8 cellular contexts compared by ENCODE assay signal in genomic region chrX:39577976-39578962, GRCh38.
DNase-seq lines count a peak whose midpoint lies in the region; ATAC-seq and TF ChIP-seq lines count a peak whose summit lies in the region.

No MANE protein-coding gene starts in this region.

- no peaks in the 10 kb centered on the region for H3K9me3 Mint-ChIP-seq in activated naive CD4-positive, alpha-beta T cell treated with anti-CD3 and anti-CD28 coated beads for 36 hours

- peak; percentile 96 for ATAC-seq in GM21825 (IDR thresholded peaks at IDR 0.05; ENCODE audit: unreplicated experiment)

- H3K27me3 Mint-ChIP-seq in activated naive CD4-positive, alpha-beta T cell treated with anti-CD3 and anti-CD28 coated beads for 36 hours (ENCODE audit: low read depth), result no peaks in the 10 kb centered on the region

- H3K36me3 Mint-ChIP-seq in activated naive CD4-positive, alpha-beta T cell treated with anti-CD3 and anti-CD28 coated beads for 36 hours (ENCODE audit: low read depth), result no peaks in the 10 kb centered on the region

- TF ChIP-seq CTCF in GM13976 (IDR thresholded peaks at IDR 0.05; ENCODE audit: borderline replicate concordance, control extremely low read depth, extremely low read depth, insufficient read depth, missing control alignments), result no peak

- intact Hi-C loops in activated naive CD4-positive, alpha-beta T cell treated with anti-CD3 and anti-CD28 coated beads for 36 hours (cut with micrococcal nuclease), result loop anchor here (1.0 to 5.0 kb wide), 7 partner anchors 36 to 316 kb away; no protein-coding TSS in a partner anchor

- CTCF ChIA-PET in activated naive CD4-positive, alpha-beta T cell treated with anti-CD3 and anti-CD28 coated beads for 36 hours (lab: Charles Lee), result no interaction called here

- peak overlapping the region; percentile 29 for H3K4me3 Mint-ChIP-seq in activated naive CD4-positive, alpha-beta T cell treated with anti-CD3 and anti-CD28 coated beads for 36 hours

- peak overlapping the region; percentile 89 for H3K27ac Mint-ChIP-seq in activated naive CD4-positive, alpha-beta T cell treated with anti-CD3 and anti-CD28 coated beads for 36 hours

- H3K4me1 Mint-ChIP-seq in activated naive CD4-positive, alpha-beta T cell treated with anti-CD3 and anti-CD28 coated beads for 36 hours (ENCODE audit: low read depth), result peaks cover 23% of the 10 kb centered on the region

- DNase-seq in GM13976 (ENCODE audit: low spot score) (peak; percentile 35), NCI-H1694 treated with DMSO at 0.1 percent for 48 hours (lab: John Stamatoyannopoulos, UW) (peak; percentile 23), OCI-M2 (lab: John Stamatoyannopoulos, UW; ENCODE audit: unreplicated experiment) (no peak), GDM1 (lab: John Stamatoyannopoulos, UW) (no peak), NCI-H774 (lab: John Stamatoyannopoulos, UW) (no peak)
- DNase-seq in activated naive CD4-positive, alpha-beta T cell treated with anti-CD3 and anti-CD28 coated beads for 36 hours, result peak; percentile 84
- peak; percentile 1 to 17 (median 10) for DNase-seq in stimulated activated CD4-positive, alpha-beta T cell treated with anti-CD3 and anti-CD28 coated beads, TNF-alpha, amount 100 ng/mL, for 4 hours (ENCODE audit: low read depth in 3 of 3)

- in situ Hi-C loops in GM13976 (cut with MboI; ENCODE audit: low sequenced_read_pairs, unreplicated experiment), result loop anchor here (10.0 kb wide), 1 partner anchor 57 kb away; no protein-coding TSS in a partner anchor

Comparison
In these comparisons a context has a peak if more than half of its experiments do, and no peak if none do; other contexts are left out.
1. DNase-seq: peak in GM13976 (single experiment), NCI-H1694 treated with DMSO at 0.1 percent for 48 hours (single experiment), activated naive CD4-positive, alpha-beta T cell treated with anti-CD3 and anti-CD28 coated beads for 36 hours (single experiment) and stimulated activated CD4-positive, alpha-beta T cell treated with anti-CD3 and anti-CD28 coated beads, TNF-alpha, amount 100 ng/mL, for 4 hours (3 of 3); none in OCI-M2 (single experiment), GDM1 (single experiment) and NCI-H774 (single experiment).